ENCODE assay signal across 11 cellular contexts in genomic region chr9:109766351-109766750, GRCh38. TPM values are rescaled to one million over a fixed set of nuclear protein-coding genes. Genes with fewer than 3 reads are reported as not detected.
DNase-seq lines count a peak whose midpoint lies in the region; ATAC-seq and TF ChIP-seq lines count a peak whose summit lies in the region.
"Had no signal": no experiment of that assay in that cellular context is flagged by ENCODE, and none has a peak within 500 bp of the region (broad histone marks: within the 10 kb centered on the region; RNA-seq: fewer than 3 reads in every experiment).

No MANE protein-coding gene starts in this region.

- H2AFZ ChIP-seq in smooth muscle cell (ENCODE audit: low read depth): no peak overlapping the region

- H3K36me3 Mint-ChIP-seq in type B pancreatic cell: no peaks in the 10 kb centered on the region

- H3K4me1 Mint-ChIP-seq in type B pancreatic cell (ENCODE audit: unreplicated experiment): peaks cover 15% of the 10 kb centered on the region
- H3K4me1 Mint-ChIP-seq: activated CD4-positive, alpha-beta T cell treated with anti-CD3 and anti-CD28 coated beads, Interleukin-2, amount 10 ng/mL, durations not matched to agents 7 days and 5 days had no signal

- H3K27ac ChIP-seq in right cardiac atrium (ENCODE audit: low read length): no peak overlapping the region
- H3K27ac ChIP-seq in smooth muscle cell (ENCODE audit: low read depth): peak overlapping the region; percentile 9
- no peak overlapping the region for H3K27ac ChIP-seq in ascending aorta
- H3K27ac ChIP-seq: upper lobe of left lung had no signal

- TF ChIP-seq CTCF in smooth muscle cell (IDR thresholded peaks at IDR 0.05; ENCODE audit: borderline replicate concordance, insufficient read depth, poor library complexity, severe bottlenecking): no peak
- TF ChIP-seq CTCF in ascending aorta (IDR thresholded peaks at IDR 0.05): no peak
- no peak for TF ChIP-seq CTCF in type B pancreatic cell (conservative IDR thresholded peaks at IDR 0.05)

- H3K9me3 ChIP-seq in right cardiac atrium (ENCODE audit: control insufficient read depth, low read length): no peaks in the 10 kb centered on the region
- no peaks in the 10 kb centered on the region for H3K9me3 ChIP-seq in smooth muscle cell (replicated peaks; ENCODE audit: low read depth)
- no peaks in the 10 kb centered on the region for H3K9me3 ChIP-seq in ascending aorta
- H3K9me3 ChIP-seq: upper lobe of left lung had no signal

- ATAC-seq in Right ventricle myocardium superior (ENCODE audit: poor library complexity) (peak; percentile 22), right cardiac atrium (no peak), GM19023 (IDR thresholded peaks at IDR 0.05; ENCODE audit: unreplicated experiment) (no peak)

- no peak overlapping the region for H3K9ac ChIP-seq in smooth muscle cell (ENCODE audit: low read depth)

- intact Hi-C loops in Right ventricle myocardium superior (cut with DNase I) (no loop called here), right cardiac atrium (cut with DNase I) (no loop called here), ascending aorta (cut with DNase I) (no loop called here)

- H3K9me3 Mint-ChIP-seq in type B pancreatic cell: peaks cover 4% of the 10 kb centered on the region
- H3K9me3 Mint-ChIP-seq: activated CD4-positive, alpha-beta T cell treated with anti-CD3 and anti-CD28 coated beads, Interleukin-2, amount 10 ng/mL, durations not matched to agents 7 days and 5 days had no signal

- H3K36me3 ChIP-seq in smooth muscle cell (ENCODE audit: low read depth): no peaks in the 10 kb centered on the region
- H3K36me3 ChIP-seq in ascending aorta: no peaks in the 10 kb centered on the region
- H3K36me3 ChIP-seq: upper lobe of left lung had no signal

- no peak for DNase-seq in Right ventricle myocardium superior
- no peak for DNase-seq in right cardiac atrium
- DNase-seq in RPMI7951 (ENCODE audit: low read depth): peak; percentile 95
- peak; percentile 79 for DNase-seq in fibroblast of gingiva (ENCODE audit: low read depth)
- no peak for DNase-seq in smooth muscle cell (lab: John Stamatoyannopoulos, UW; ENCODE audit: unreplicated experiment)
- DNase-seq in ascending aorta (ENCODE audit: low spot score in 2 of 2): no peak
- no peak for DNase-seq in type B pancreatic cell (ENCODE audit: extremely low spot score, unreplicated experiment)
- DNase-seq: activated CD4-positive, alpha-beta T cell treated with anti-CD3 and anti-CD28 coated beads, Interleukin-2, amount 10 ng/mL, durations not matched to agents 7 days and 5 days; T-helper 2 cell; upper lobe of left lung had no signal

- H3K4me2 ChIP-seq in smooth muscle cell: no peak overlapping the region

- H3K79me2 ChIP-seq in smooth muscle cell (ENCODE audit: low read depth): no peaks in the 10 kb centered on the region

- H3K4me1 ChIP-seq in right cardiac atrium (ENCODE audit: control insufficient read depth, insufficient read depth, low read length) (peaks cover 3% of the 10 kb centered on the region), smooth muscle cell (ENCODE audit: low read depth) (peaks cover 14% of the 10 kb centered on the region), ascending aorta (peaks cover 7 to 18% of the 10 kb centered on the region in 2 donors)
- H3K4me1 ChIP-seq: upper lobe of left lung had no signal

- H3K4me3 Mint-ChIP-seq in type B pancreatic cell: no peak overlapping the region
- H3K4me3 Mint-ChIP-seq: activated CD4-positive, alpha-beta T cell treated with anti-CD3 and anti-CD28 coated beads, Interleukin-2, amount 10 ng/mL, durations not matched to agents 7 days and 5 days had no signal

- H3K27me3 Mint-ChIP-seq in type B pancreatic cell: peaks cover 24% of the 10 kb centered on the region

- peaks cover 3% of the 10 kb centered on the region for H3F3A ChIP-seq in smooth muscle cell (ENCODE audit: low read depth)

- 85% methylated on average over 2 of the region's 2 CpGs for WGBS in right cardiac atrium
- WGBS in smooth muscle cell (ENCODE audit: low lambda C conversion rate): 23% methylated on average over 2 of the region's 2 CpGs

- no peak overlapping the region for H3K27ac Mint-ChIP-seq in type B pancreatic cell
- H3K27ac Mint-ChIP-seq: activated CD4-positive, alpha-beta T cell treated with anti-CD3 and anti-CD28 coated beads, Interleukin-2, amount 10 ng/mL, durations not matched to agents 7 days and 5 days had no signal

- H4K20me1 ChIP-seq in smooth muscle cell (ENCODE audit: low read depth): no peaks in the 10 kb centered on the region

- H3K27me3 ChIP-seq in right cardiac atrium (ENCODE audit: control insufficient read depth, insufficient read depth) (no peaks in the 10 kb centered on the region), smooth muscle cell (ENCODE audit: low read depth) (no peaks in the 10 kb centered on the region), ascending aorta (no peaks in the 10 kb centered on the region)
- H3K27me3 ChIP-seq: upper lobe of left lung had no signal

- H3K4me3 ChIP-seq in right cardiac atrium (ENCODE audit: low read length) (no peak overlapping the region), smooth muscle cell (no peak overlapping the region), ascending aorta (no peak overlapping the region)
- H3K4me3 ChIP-seq: upper lobe of left lung had no signal

RNA-seq across cellular contexts. Expression of gene PALM2AKAP2, which starts 13.6 kb away (rescaled TPM):
- total RNA-seq in Right ventricle myocardium superior (87.5 TPM), right cardiac atrium (100 to 1,000 TPM in 1 of 4 donors, 10 to 100 TPM in 3; 82.5 to 130 (median 86.2) TPM), smooth muscle cell (9.3 and 23.0 TPM in 2 replicates), ascending aorta (38.2 TPM), type B pancreatic cell (ENCODE audit: low replicate concordance) (4.2 and 24.4 TPM in 2 replicates)
- polyA plus RNA-seq in right cardiac atrium (7.6 TPM), smooth muscle cell (5.8 and 9.8 TPM in 2 replicates)
- 31.7 and 39.6 TPM in 2 replicates for total RNA-seq in RPMI7951 (2014; rRNA removed; shearing (Covaris generic))

Comparison
In these comparisons a context has a peak if more than half of its experiments do, and no peak if none do; other contexts are left out.
1. DNase-seq: peak in RPMI7951 (single experiment) and fibroblast of gingiva (single experiment); none in Right ventricle myocardium superior (single experiment), right cardiac atrium (0 of 3), smooth muscle cell (single experiment), ascending aorta (0 of 2) and type B pancreatic cell (single experiment).